ENCODE assay signal across 8 cellular contexts in genomic region chr7:107661081-107661864, GRCh38. TPM values are rescaled to one million over a fixed set of nuclear protein-coding genes. Genes with fewer than 3 reads are reported as not detected.
A peak's percentile ranks its signal among the peaks of the same experiment; 100 is the strongest.
DNase-seq lines count a peak whose midpoint lies in the region; ATAC-seq and TF ChIP-seq lines count a peak whose summit lies in the region.

No MANE protein-coding gene starts in this region.

- H3K9me3 ChIP-seq in Peyer's patch (no peaks in the 10 kb centered on the region), adrenal gland (replicated peaks in 1 of 3) (no peaks in the 10 kb centered on the region), sigmoid colon (no peaks in the 10 kb centered on the region)

- peak; percentile 54 for ATAC-seq in HG03025 (IDR thresholded peaks at IDR 0.05; ENCODE audit: low FRiP score, unreplicated experiment)
- ATAC-seq in GM18867 (IDR thresholded peaks at IDR 0.05; ENCODE audit: unreplicated experiment), result no peak

- no peak for TF ChIP-seq EP300 in sigmoid colon (IDR thresholded peaks at IDR 0.05)

- TF ChIP-seq CTCF in GM12865 (IDR thresholded peaks at IDR 0.05; ENCODE audit: insufficient read depth, low read depth, low read length, missing control alignments) (peak; percentile 23), Peyer's patch (IDR thresholded peaks at IDR 0.05) (peak in 4 of 6 experiments; percentile 16 to 35 (median 17)), adrenal gland (IDR thresholded peaks at IDR 0.05) (peak in 2 of 6 experiments; percentile 8 to 19), sigmoid colon (IDR thresholded peaks at IDR 0.05) (no peak)

- 0 to 2% (median 1%) methylated on average over 1 to 73 of the region's 73 CpGs for WGBS in adrenal gland, 4 donors
- WGBS in sigmoid colon, 2 donors, result 1% methylated on average over 73 of the region's 73 CpGs

- DNase-seq in GM12865 (ENCODE audit: low read depth) (peak; percentile 57), Peyer's patch (peak; percentile 62 to 74 (median 70)), adrenal gland (peak; percentile 45 to 71 (median 57)), hepatic stellate cell (ENCODE audit: low spot score) (peak; percentile 33), sigmoid colon (peak; percentile 68), H4 (ENCODE audit: low spot score) (no peak)

- H3K27me3 ChIP-seq in Peyer's patch, result peaks cover 0 to 21% of the 10 kb centered on the region in 2 donors
- peaks cover 23% of the 10 kb centered on the region for H3K27me3 ChIP-seq in adrenal gland
- H3K27me3 ChIP-seq in sigmoid colon, result peaks cover 19 to 43% (median 27%) of the 10 kb centered on the region in 3 donors

- TF ChIP-seq POLR2A in Peyer's patch (IDR thresholded peaks at IDR 0.05) (no peak), adrenal gland (IDR thresholded peaks at IDR 0.05) (no peak), sigmoid colon (IDR thresholded peaks at IDR 0.05) (no peak)

- H3K27ac ChIP-seq in Peyer's patch (peak overlapping the region in 1 of 4 donors; percentile 8), adrenal gland (no peak overlapping the region), sigmoid colon (no peak overlapping the region)

- H3K36me3 ChIP-seq in Peyer's patch (no peaks in the 10 kb centered on the region), adrenal gland (replicated peaks in 1 of 2) (no peaks in the 10 kb centered on the region), sigmoid colon (no peaks in the 10 kb centered on the region)

- intact Hi-C loops in adrenal gland (cut with DNase I), result no loop called here
- intact Hi-C loops in sigmoid colon (cut with DNase I), result no loop called here

- H3K4me1 ChIP-seq in Peyer's patch (peaks cover 0 to 18% (median 3%) of the 10 kb centered on the region in 4 donors), adrenal gland (replicated peaks in 1 of 2) (peaks cover 8 to 9% of the 10 kb centered on the region in 2 donors), sigmoid colon (peaks cover 0 to 19% (median 18%) of the 10 kb centered on the region in 4 donors)

- H3K4me3 ChIP-seq in GM12865 (ENCODE audit: low read depth, low read length) (peak overlapping the region; percentile 30), Peyer's patch (peak overlapping the region; percentile 29 to 57 (median 52)), adrenal gland (peak overlapping the region; percentile 10 to 68 (median 38)), sigmoid colon (peak overlapping the region; percentile 1 to 51 (median 45))

RNA-seq across cellular contexts. Expression of gene SLC26A4, which starts 0.6 kb away (rescaled TPM):
- total RNA-seq in Peyer's patch, result under 1 TPM in 2 of 4 donors, not detected in 2; 0.18 to 0.27 TPM
- under 1 TPM in 7 of 8 donors, not detected in 1; 0.14 to 0.78 (median 0.31) TPM for total RNA-seq in adrenal gland
- polyA plus RNA-seq in adrenal gland, result under 1 TPM; 0.13 to 0.16 (median 0.16) TPM
- 1 to 10 TPM in 2 of 4 donors, under 1 TPM in 2; 0.36 to 1.4 (median 0.85) TPM for total RNA-seq in sigmoid colon
- polyA plus RNA-seq in sigmoid colon, result under 1 TPM in 2 of 3 donors, not detected in 1; 0.25 to 0.60 TPM
- total RNA-seq in H4 (2014; rRNA removed; shearing (Covaris generic)), result 0.06 and 0.19 TPM in 2 replicates

Comparison
In these comparisons a context has a peak if more than half of its experiments do, and no peak if none do; other contexts are left out.
1. CTCF ChIP-seq: peak in GM12865 (single experiment) and Peyer's patch (4 of 6); none in sigmoid colon (0 of 4).
2. Peak in every context shown above with its lines, with median percentiles within 50 percentile points of each other: H3K4me3 ChIP-seq.